25 cellular contexts compared by ENCODE assay signal in genomic region chr18:36126668-36127067, GRCh38. TPM values are rescaled to one million over a fixed set of nuclear protein-coding genes. Genes with fewer than 3 reads are reported as not detected.
A peak's percentile ranks its signal among the peaks of the same experiment; 100 is the strongest.
DNase-seq lines count a peak whose midpoint lies in the region; ATAC-seq and TF ChIP-seq lines count a peak whose summit lies in the region.
"Had no signal": no experiment of that assay in that cellular context is flagged by ENCODE, and none has a peak within 500 bp of the region (broad histone marks: within the 10 kb centered on the region; RNA-seq: fewer than 3 reads in every experiment).

No MANE protein-coding gene starts in this region.

- no peak overlapping the region for H3K4me3 ChIP-seq in mammary epithelial cell (replicated peaks in 1 of 3; ENCODE audit: insufficient read depth in 1 of 3, low read depth in 2 of 3, low read length in 3 of 3)
- H3K4me3 ChIP-seq: heart left ventricle, left lung, psoas muscle, thoracic aorta had no signal

- H3K27ac ChIP-seq in mammary epithelial cell (ENCODE audit: insufficient read depth, low read depth, low read length): no peak overlapping the region
- H3K27ac ChIP-seq in VCaP: peak overlapping the region; percentile 99; the same call in 1 of the 2 replicates
- H3K27ac ChIP-seq: dorsolateral prefrontal cortex, heart left ventricle, left lung, psoas muscle, thoracic aorta had no signal

- no peaks in the 10 kb centered on the region for H3K9me3 ChIP-seq in mammary epithelial cell (replicated peaks; ENCODE audit: insufficient read depth, low read length)
- H3K9me3 ChIP-seq: heart left ventricle, left lung, psoas muscle, thoracic aorta had no signal

- no peak for TF ChIP-seq CTCF in MCF 10A (IDR thresholded peaks at IDR 0.05; ENCODE audit: unreplicated experiment)
- no peak for TF ChIP-seq CTCF in mammary epithelial cell (conservative IDR thresholded peaks at IDR 0.05 in 1 of 2, IDR thresholded peaks at IDR 0.05 in 1 of 2; ENCODE audit: extremely low read depth in 1 of 2, insufficient read depth in 1 of 2, low read depth in 1 of 2, low read length in 2 of 2)
- TF ChIP-seq CTCF in VCaP (conservative IDR thresholded peaks at IDR 0.05): no peak
- TF ChIP-seq CTCF in type B pancreatic cell (conservative IDR thresholded peaks at IDR 0.05): no peak

- H3K27ac Mint-ChIP-seq in MCF 10A (ENCODE audit: low read depth, unreplicated experiment): peak overlapping the region; percentile 69
- H3K27ac Mint-ChIP-seq in type B pancreatic cell: no peak overlapping the region
- H3K27ac Mint-ChIP-seq: CD8-positive, alpha-beta T cell; mesothelial cell of epicardium had no signal

- H4K20me1 ChIP-seq in mammary epithelial cell (ENCODE audit: insufficient read depth, low read length): no peaks in the 10 kb centered on the region

- no peak overlapping the region for H3K9ac ChIP-seq in mammary epithelial cell (ENCODE audit: insufficient read depth, low read length)

- CTCF ChIA-PET in MCF 10A (lab: Yijun Ruan, JAX): interaction anchor here (1.2 to 2.3 kb wide), 2 partner anchors 109 to 370 kb away, joined by 3 to 9 read pairs; no protein-coding TSS in a partner anchor
- CTCF ChIA-PET in mammary epithelial cell (lab: Charles Lee; ENCODE audit: low non-redundant PET): no interaction called here

- dilution Hi-C loops in mammary epithelial cell (cut with HindIII; ENCODE audit: low sequenced_read_pairs): no loop called here

- POLR2A ChIA-PET in MCF 10A (lab: Yijun Ruan, JAX): interaction anchor here (0.6 to 4.6 kb wide), 6 partner anchors 10 to 586 kb away, joined by 3 to 92 read pairs (median 4); partner anchors contain the start of gene MOCOS

- peaks cover 19% of the 10 kb centered on the region for H3K4me1 ChIP-seq in mammary epithelial cell (ENCODE audit: insufficient read depth, low read length)

- DNase-seq in MCF 10A (ENCODE audit: unreplicated experiment) (no peak), mammary epithelial cell (no peak), type B pancreatic cell (ENCODE audit: extremely low spot score, unreplicated experiment) (no peak)
- DNase-seq: activated CD4-positive, alpha-beta T cell treated with anti-CD3 and anti-CD28 coated beads for 1 hour; activated effector memory CD4-positive, alpha-beta T cell treated with anti-CD3 and anti-CD28 coated beads, Interleukin-2, amount 50 U/mL, for 16 hours; anterior cingulate cortex; caudate nucleus; CD8-positive, alpha-beta T cell; DMS79 treated with DMSO at 0.1 percent for 48 hours; dorsolateral prefrontal cortex; GOT3; heart left ventricle; left lung; NCI-H1694; NCI-H526 treated with DMSO at 0.1 percent for 48 hours; psoas muscle; RPMI8226; stimulated activated CD4-positive, alpha-beta T cell treated with anti-CD3 and anti-CD28 coated beads, Interleukin-1b, Interleukin-23, amount 100 ng/mL, for 48 hours; stimulated activated naive CD4-positive, alpha-beta T cell had no signal

- 100% methylated on average over 7 of the region's 8 CpGs for WGBS in mammary epithelial cell (ENCODE audit: low coverage, missing lambda C conversion rate)

- H3K4me1 Mint-ChIP-seq in MCF 10A (ENCODE audit: insufficient read depth, unreplicated experiment): peaks cover 28% of the 10 kb centered on the region
- H3K4me1 Mint-ChIP-seq in type B pancreatic cell (ENCODE audit: unreplicated experiment): peaks cover 24% of the 10 kb centered on the region

- H3K4me3 Mint-ChIP-seq in MCF 10A (ENCODE audit: unreplicated experiment): peak overlapping the region; percentile 12
- H3K4me3 Mint-ChIP-seq in type B pancreatic cell: peak overlapping the region; percentile 79
- H3K4me3 Mint-ChIP-seq: mesothelial cell of epicardium had no signal

- no peaks in the 10 kb centered on the region for H3K27me3 Mint-ChIP-seq in MCF 10A (ENCODE audit: insufficient read depth, unreplicated experiment)
- no peaks in the 10 kb centered on the region for H3K27me3 Mint-ChIP-seq in type B pancreatic cell

- no peaks in the 10 kb centered on the region for H3K27me3 ChIP-seq in mammary epithelial cell (ENCODE audit: insufficient read depth, low read length)
- H3K27me3 ChIP-seq: dorsolateral prefrontal cortex, heart left ventricle, left lung had no signal

- peaks cover 14% of the 10 kb centered on the region for H3K36me3 ChIP-seq in mammary epithelial cell (ENCODE audit: insufficient read depth, low read length)

- ATAC-seq in HG03469 (IDR thresholded peaks at IDR 0.05; ENCODE audit: unreplicated experiment) (no peak), HG03159 (IDR thresholded peaks at IDR 0.05; ENCODE audit: unreplicated experiment) (no peak)
- ATAC-seq: CD8-positive, alpha-beta T cell; heart left ventricle; left lung; psoas muscle; SK-N-SH treated with all-trans-retinoic acid at 6 μM for 48 hours had no signal

- no peaks in the 10 kb centered on the region for H3K9me3 Mint-ChIP-seq in MCF 10A (ENCODE audit: unreplicated experiment)
- H3K9me3 Mint-ChIP-seq in type B pancreatic cell: no peaks in the 10 kb centered on the region
- H3K9me3 Mint-ChIP-seq: CD8-positive, alpha-beta T cell; mesothelial cell of epicardium had no signal

- BruUV-seq in MCF 10A (replicated peaks; lab: Mats Ljungman, UMichigan): no TSS peak
- BruUV-seq in mammary epithelial cell (replicated peaks; lab: Mats Ljungman, UMichigan): no TSS peak

- H3K36me3 Mint-ChIP-seq in MCF 10A (ENCODE audit: insufficient read depth, unreplicated experiment) (peaks cover 51% of the 10 kb centered on the region), type B pancreatic cell (peaks cover 29% of the 10 kb centered on the region)

- no peak overlapping the region for H3K4me2 ChIP-seq in mammary epithelial cell (ENCODE audit: insufficient read depth, low read depth, low read length)

- intact Hi-C loops in MCF 10A (cut with micrococcal nuclease) (no loop called here), mammary epithelial cell (cut with micrococcal nuclease) (no loop called here)

- in situ Hi-C loops in mammary epithelial cell (cut with MboI; ENCODE audit: low sequenced_read_pairs in 2 of 2): no loop called here

- H2AFZ ChIP-seq in mammary epithelial cell (ENCODE audit: low read depth, low read length): no peak overlapping the region

- peaks cover 56% of the 10 kb centered on the region for H3K79me2 ChIP-seq in mammary epithelial cell (ENCODE audit: insufficient read depth, low read length)

RNA-seq across cellular contexts. Expression of gene SLC39A6, which starts 2.5 kb away (rescaled TPM):
- 49.7 and 53.5 TPM in 2 replicates for total RNA-seq in MCF 10A (2022)
- total RNA-seq in mammary epithelial cell: 100 to 1,000 TPM; 123 to 255 TPM
- polyA plus RNA-seq in mammary epithelial cell: 170 TPM
- 87.8 TPM for polyA minus RNA-seq in mammary epithelial cell
- total RNA-seq in type B pancreatic cell (ENCODE audit: low replicate concordance): 29.7 and 48.7 TPM in 2 replicates

RNA-seq across cellular contexts. Expression of gene ELP2, which starts 3.0 kb away (rescaled TPM):
- total RNA-seq in MCF 10A (2022): 100 and 105 TPM in 2 replicates
- 10 to 100 TPM; 88.6 to 91.4 TPM for total RNA-seq in mammary epithelial cell
- 42.9 TPM for polyA plus RNA-seq in mammary epithelial cell
- polyA minus RNA-seq in mammary epithelial cell: 86.6 TPM
- total RNA-seq in type B pancreatic cell (ENCODE audit: low replicate concordance): 79.2 and 94.6 TPM in 2 replicates

RNA-seq across cellular contexts. Expression of gene RPRD1A, which starts 59.3 kb away (rescaled TPM):
- total RNA-seq in MCF 10A (2022): 89.1 and 116 TPM in 2 replicates
- 10 to 100 TPM; 66.5 to 74.0 TPM for total RNA-seq in mammary epithelial cell
- 27.3 TPM for polyA plus RNA-seq in mammary epithelial cell
- 17.3 TPM for polyA minus RNA-seq in mammary epithelial cell
- total RNA-seq in type B pancreatic cell (ENCODE audit: low replicate concordance): 41.0 and 52.4 TPM in 2 replicates
